ENCODE assay signal across 14 cellular contexts in genomic region chr1:54850737-54851136, GRCh38.
DNase-seq lines count a peak whose midpoint lies in the region; ATAC-seq and TF ChIP-seq lines count a peak whose summit lies in the region.
"Had no signal": no experiment of that assay in that cellular context is flagged by ENCODE, and none has a peak within 500 bp of the region (broad histone marks: within the 10 kb centered on the region; RNA-seq: fewer than 3 reads in every experiment).

No MANE protein-coding gene starts in this region.

- H3K4me3 Mint-ChIP-seq in stimulated activated memory B cell treated with anti-CD40 and anti-IgM and Interleukin-4, amounts not matched to agents 10 μg/mL and 1 μg/mL and 100 μg/mL, for 72 hours: no peak overlapping the region
- H3K4me3 Mint-ChIP-seq: nephron progenitor cell had no signal

- H3K27ac Mint-ChIP-seq in stimulated activated memory B cell treated with anti-CD40 and anti-IgM and Interleukin-4, amounts not matched to agents 10 μg/mL and 1 μg/mL and 100 μg/mL, for 72 hours: no peak overlapping the region
- H3K27ac Mint-ChIP-seq: nephron progenitor cell had no signal

- TF ChIP-seq CTCF in RWPE1 (conservative IDR thresholded peaks at IDR 0.05; ENCODE audit: low read depth) (no peak), fibroblast of mammary gland (conservative IDR thresholded peaks at IDR 0.05; ENCODE audit: control insufficient read depth, insufficient read depth, low read depth, low read length) (no peak), retinal pigment epithelial cell (conservative IDR thresholded peaks at IDR 0.05; ENCODE audit: low read depth, low read length) (no peak)

- H3K9me3 Mint-ChIP-seq in stimulated activated memory B cell treated with anti-CD40 and anti-IgM and Interleukin-4, amounts not matched to agents 10 μg/mL and 1 μg/mL and 100 μg/mL, for 72 hours: no peaks in the 10 kb centered on the region
- H3K9me3 Mint-ChIP-seq: nephron progenitor cell had no signal

- H3K36me3 Mint-ChIP-seq in stimulated activated memory B cell treated with anti-CD40 and anti-IgM and Interleukin-4, amounts not matched to agents 10 μg/mL and 1 μg/mL and 100 μg/mL, for 72 hours: peaks cover 62% of the 10 kb centered on the region

- no peaks in the 10 kb centered on the region for H3K27me3 Mint-ChIP-seq in stimulated activated memory B cell treated with anti-CD40 and anti-IgM and Interleukin-4, amounts not matched to agents 10 μg/mL and 1 μg/mL and 100 μg/mL, for 72 hours

- no peak for ATAC-seq in stimulated activated memory B cell treated with anti-CD40 and anti-IgM and Interleukin-4, amounts not matched to agents 10 μg/mL and 1 μg/mL and 100 μg/mL, for 72 hours
- ATAC-seq in HG02759 (IDR thresholded peaks at IDR 0.05; ENCODE audit: unreplicated experiment): no peak

- CTCF ChIA-PET in RWPE1 (lab: Yijun Ruan, JAX): no interaction called here

- DNase-seq in EL (peak; percentile 92), RWPE1 (ENCODE audit: low spot score) (no peak), fibroblast of mammary gland (ENCODE audit: low read depth) (peak; percentile 100), retinal pigment epithelial cell (ENCODE audit: low read depth) (peak; percentile 34), superior temporal gyrus (ENCODE audit: extremely low spot score) (no peak), NK-92 (lab: John Stamatoyannopoulos, UW; ENCODE audit: unreplicated experiment) (no peak)
- DNase-seq: activated naive CD4-positive, alpha-beta T cell treated with Interleukin-2 at 50 U/mL for 16 hours; DMS79 treated with DMSO at 0.1 percent for 48 hours; KG1; NCI-H510A treated with DMSO at 0.1 percent for 48 hours; nephron progenitor cell; stimulated activated CD4-positive, alpha-beta T cell treated with anti-CD3 and anti-CD28 coated beads, Interleukin-2, amount 100 ng/mL, for 24 hours had no signal

- POLR2A ChIA-PET in RWPE1 (lab: Yijun Ruan, JAX; ENCODE audit: low non-redundant PET): no interaction called here

- no peaks in the 10 kb centered on the region for H3K4me1 Mint-ChIP-seq in stimulated activated memory B cell treated with anti-CD40 and anti-IgM and Interleukin-4, amounts not matched to agents 10 μg/mL and 1 μg/mL and 100 μg/mL, for 72 hours
- H3K4me1 Mint-ChIP-seq: nephron progenitor cell had no signal

- H3K4me3 ChIP-seq in fibroblast of mammary gland (ENCODE audit: control insufficient read depth, low read depth, low read length): no peak overlapping the region
- no peak overlapping the region for H3K4me3 ChIP-seq in retinal pigment epithelial cell (ENCODE audit: low read length)

- H3K27ac ChIP-seq in RWPE1: peak overlapping the region; percentile 77

Comparison
In these comparisons a context has a peak if more than half of its experiments do, and no peak if none do; other contexts are left out.
1. DNase-seq: peak in EL (single experiment), fibroblast of mammary gland (single experiment) and retinal pigment epithelial cell (single experiment); none in RWPE1 (single experiment), superior temporal gyrus (single experiment) and NK-92 (single experiment).